12 cellular contexts compared by ENCODE assay signal in the genomic region with DNA sequence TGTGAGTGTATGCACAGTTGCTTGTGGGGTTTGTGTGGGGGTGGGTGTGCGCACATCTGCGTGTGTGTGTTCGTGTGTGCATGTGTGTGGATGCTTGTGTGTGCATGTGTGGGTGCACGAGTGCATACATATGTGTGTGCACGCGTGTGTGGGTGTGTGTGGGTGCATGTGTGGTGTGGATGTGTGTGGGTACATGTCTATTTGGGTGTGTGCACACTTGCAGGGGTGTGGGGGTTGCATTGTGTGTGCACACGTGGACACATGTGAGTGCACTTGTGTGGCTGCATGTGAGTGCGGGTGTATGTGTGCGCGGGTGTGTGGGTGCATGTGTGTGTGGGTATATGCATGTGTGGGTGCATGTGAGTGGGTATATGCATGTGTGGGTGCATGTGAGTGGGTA.
"Had no signal": no experiment of that assay in that cellular context is flagged by ENCODE, and none has a peak within 500 bp of the region (broad histone marks: within the 10 kb centered on the region; RNA-seq: fewer than 3 reads in every experiment).

No MANE protein-coding gene starts in this region.

- H3K27me3 Mint-ChIP-seq: activated naive CD8-positive, alpha-beta T cell treated with anti-CD3 and anti-CD28 coated beads, Interleukin-2, amount 50 U/mL, for 24 hours had no signal

- H3K4me3 Mint-ChIP-seq: activated naive CD4-positive, alpha-beta T cell treated with anti-CD3 and anti-CD28 coated beads for 36 hours; activated naive CD8-positive, alpha-beta T cell treated with anti-CD3 and anti-CD28 coated beads, Interleukin-2, amount 50 U/mL, for 24 hours; T-helper 2 cell treated with Interferon-gamma antibody and Interleukin-4, amounts not matched to agents 5 μg/mL and 100 μg/mL, for 36 hours had no signal

- H3K4me3 ChIP-seq: ascending aorta, dorsolateral prefrontal cortex, ovary, transverse colon had no signal

- ATAC-seq: activated naive CD8-positive, alpha-beta T cell treated with anti-CD3 and anti-CD28 coated beads, Interleukin-2, amount 50 U/mL, for 24 hours; esophagus mucosa had no signal

- H3K9me3 ChIP-seq: ascending aorta, ovary, transverse colon had no signal

- H3K27me3 ChIP-seq: ascending aorta, dorsolateral prefrontal cortex, ovary, transverse colon had no signal

- H3K36me3 ChIP-seq: ovary, transverse colon had no signal

- DNase-seq: activated naive CD4-positive, alpha-beta T cell treated with anti-CD3 and anti-CD28 coated beads for 36 hours; activated naive CD8-positive, alpha-beta T cell treated with anti-CD3 and anti-CD28 coated beads, Interleukin-2, amount 50 U/mL, for 24 hours; activated T-cell treated with anti-CD3 and anti-CD28 coated beads for 4 hours; mesendoderm; stimulated activated CD4-positive, alpha-beta T cell treated with anti-CD3 and anti-CD28 coated beads, Interleukin-4, amount 100 ng/mL, for 24 hours; stimulated activated naive CD4-positive, alpha-beta T cell; transverse colon had no signal

- H3K9me3 Mint-ChIP-seq: activated naive CD4-positive, alpha-beta T cell treated with anti-CD3 and anti-CD28 coated beads for 36 hours; activated naive CD8-positive, alpha-beta T cell treated with anti-CD3 and anti-CD28 coated beads, Interleukin-2, amount 50 U/mL, for 24 hours; T-helper 2 cell treated with Interferon-gamma antibody and Interleukin-4, amounts not matched to agents 5 μg/mL and 100 μg/mL, for 36 hours had no signal

- H3K4me1 Mint-ChIP-seq: activated naive CD8-positive, alpha-beta T cell treated with anti-CD3 and anti-CD28 coated beads, Interleukin-2, amount 50 U/mL, for 24 hours had no signal

- H3K27ac Mint-ChIP-seq: activated naive CD4-positive, alpha-beta T cell treated with anti-CD3 and anti-CD28 coated beads for 36 hours; activated naive CD8-positive, alpha-beta T cell treated with anti-CD3 and anti-CD28 coated beads, Interleukin-2, amount 50 U/mL, for 24 hours; T-helper 2 cell treated with Interferon-gamma antibody and Interleukin-4, amounts not matched to agents 5 μg/mL and 100 μg/mL, for 36 hours had no signal

- H3K4me1 ChIP-seq: ascending aorta had no signal

- H3K27ac ChIP-seq: ascending aorta, ovary, transverse colon had no signal
